In genomic region chr19:17266975-17267788, GRCh38 we compare ENCODE assay signal across 8 cellular contexts. TPM values are rescaled to one million over a fixed set of nuclear protein-coding genes. Genes with fewer than 3 reads are reported as not detected.
DNase-seq lines count a peak whose midpoint lies in the region; TF ChIP-seq lines count a peak whose summit lies in the region.

BABAM1 (plus strand) TSS chr19:17267443; CDS start chr19:17268807, 1,364 bp downstream.

- H3K4me1 ChIP-seq in effector memory CD4-positive, alpha-beta T cell (ENCODE audit: control insufficient read depth, insufficient read depth, low read length, poor library complexity, severe bottlenecking), result peaks cover 9% of the 10 kb centered on the region

- H3K36me3 ChIP-seq in effector memory CD4-positive, alpha-beta T cell (ENCODE audit: control insufficient read depth, insufficient read depth, low read length), result peaks cover 16% of the 10 kb centered on the region

- peak within 1 kb of the TSS; percentile 69 for H3K27ac ChIP-seq in effector memory CD4-positive, alpha-beta T cell (ENCODE audit: insufficient read depth, low read length, poor library complexity, severe bottlenecking)

- no peaks in the 10 kb centered on the region for H3K27me3 ChIP-seq in effector memory CD4-positive, alpha-beta T cell (replicated peaks; ENCODE audit: control insufficient read depth, insufficient read depth, low read length, poor library complexity, severe bottlenecking)

- no peaks in the 10 kb centered on the region for H3K9me3 ChIP-seq in effector memory CD4-positive, alpha-beta T cell (ENCODE audit: control insufficient read depth, low read length)

- H3K4me3 ChIP-seq in effector memory CD4-positive, alpha-beta T cell (ENCODE audit: insufficient read depth, low read depth, low read length, poor library complexity, severe bottlenecking), result peak within 1 kb of the TSS; percentile 76

- POLR2A ChIA-PET in activated CD8-positive, alpha-beta memory T cell treated with anti-CD3 and anti-CD28 coated beads for 36 hours (lab: Charles Lee), result interaction anchor here (0.6 to 1.2 kb wide), 9 partner anchors 14 to 767 kb away, joined by 3 to 5 read pairs (median 3); partner anchors contain the start of genes ANKLE1 and BST2

- CTCF ChIA-PET in activated CD8-positive, alpha-beta memory T cell treated with anti-CD3 and anti-CD28 coated beads for 36 hours (lab: Charles Lee), result interaction anchor here (0.6 to 5.3 kb wide), 5 partner anchors 10 to 651 kb away, joined by 3 to 35 read pairs (median 3); partner anchors contain the start of genes ANKLE1 and MVB12A

- DNase-seq in CMK (ENCODE audit: low read depth) (peak; percentile 97), GM20000 (ENCODE audit: low spot score) (peak; percentile 98), HT-29 (ENCODE audit: low spot score) (peak; percentile 92), NOMO-1 (lab: John Stamatoyannopoulos, UW; ENCODE audit: unreplicated experiment in 2 of 2) (peak; percentile 99 to 100), lung microvascular endothelial cell (ENCODE audit: low read depth in 2 of 2) (peak; percentile 99)
- peak; percentile 89 to 94 (median 93) for DNase-seq in effector memory CD4-positive, alpha-beta T cell
- DNase-seq in stimulated activated CD4-positive, alpha-beta T cell treated with anti-CD3 and anti-CD28 coated beads, TNF-alpha, amount 100 ng/mL, for 48 hours (ENCODE audit: low read depth in 3 of 3), result peak; percentile 86 to 96 (median 95)

- TF ChIP-seq CTCF in GM20000 (IDR thresholded peaks at IDR 0.05; ENCODE audit: extremely low read depth, missing control alignments), result no peak

RNA-seq across cellular contexts. Expression of gene BABAM1, which starts in this region (rescaled TPM):
- total RNA-seq in HT-29 (2014; rRNA removed; shearing (Covaris generic)), result 79.8 and 98.6 TPM in 2 replicates
- total RNA-seq in activated CD8-positive, alpha-beta memory T cell treated with anti-CD3 and anti-CD28 coated beads for 36 hours, result 100 to 1,000 TPM; 129 to 131 TPM
- 61.3 and 73.2 TPM in 2 replicates for total RNA-seq in lung microvascular endothelial cell

Comparison
In these comparisons a context has a peak if more than half of its experiments do, and no peak if none do; other contexts are left out.
1. Peak in every context shown above with its lines: DNase-seq, H3K4me3 ChIP-seq and H3K27ac ChIP-seq.